In genomic region chr19:51546650-51547396, GRCh38 we compare ENCODE assay signal across 12 cellular contexts. TPM values are rescaled to one million over a fixed set of nuclear protein-coding genes. Genes with fewer than 3 reads are reported as not detected.
DNase-seq lines count a peak whose midpoint lies in the region; ATAC-seq and TF ChIP-seq lines count a peak whose summit lies in the region.
"Had no signal": no experiment of that assay in that cellular context is flagged by ENCODE, and none has a peak within 500 bp of the region (broad histone marks: within the 10 kb centered on the region; RNA-seq: fewer than 3 reads in every experiment).

No MANE protein-coding gene starts in this region.

- no peak overlapping the region for H3K4me3 ChIP-seq in brain microvascular endothelial cell (ENCODE audit: low read depth, low read length)
- H3K4me3 ChIP-seq: SJSA1, vagina had no signal

- H3K9me3 Mint-ChIP-seq in activated T-cell treated with anti-CD3 and anti-CD28 coated beads, Interleukin-2, amount 50 U/mL, for 4 hours, result no peaks in the 10 kb centered on the region
- H3K9me3 Mint-ChIP-seq in stimulated activated memory B cell treated with anti-CD40 and anti-IgM and Interleukin-4, amounts not matched to agents 10 μg/mL and 1 μg/mL and 100 μg/mL, for 72 hours, result no peaks in the 10 kb centered on the region

- H3K27me3 Mint-ChIP-seq in activated T-cell treated with anti-CD3 and anti-CD28 coated beads, Interleukin-2, amount 50 U/mL, for 4 hours (ENCODE audit: low read depth), result peaks cover 61% of the 10 kb centered on the region
- no peaks in the 10 kb centered on the region for H3K27me3 Mint-ChIP-seq in stimulated activated memory B cell treated with anti-CD40 and anti-IgM and Interleukin-4, amounts not matched to agents 10 μg/mL and 1 μg/mL and 100 μg/mL, for 72 hours

- in situ Hi-C loops in brain microvascular endothelial cell (cut with HindIII; ENCODE audit: low pct_ligation_motif_present, low sequenced_read_pairs), result no loop called here

- H3K36me3 Mint-ChIP-seq in activated T-cell treated with anti-CD3 and anti-CD28 coated beads, Interleukin-2, amount 50 U/mL, for 4 hours (ENCODE audit: insufficient read depth), result no peaks in the 10 kb centered on the region
- peaks cover 7% of the 10 kb centered on the region for H3K36me3 Mint-ChIP-seq in stimulated activated memory B cell treated with anti-CD40 and anti-IgM and Interleukin-4, amounts not matched to agents 10 μg/mL and 1 μg/mL and 100 μg/mL, for 72 hours

- H3K4me1 Mint-ChIP-seq in activated T-cell treated with anti-CD3 and anti-CD28 coated beads, Interleukin-2, amount 50 U/mL, for 4 hours (ENCODE audit: low read depth), result peaks cover 16% of the 10 kb centered on the region
- peaks cover 99% of the 10 kb centered on the region for H3K4me1 Mint-ChIP-seq in stimulated activated memory B cell treated with anti-CD40 and anti-IgM and Interleukin-4, amounts not matched to agents 10 μg/mL and 1 μg/mL and 100 μg/mL, for 72 hours

- H3K27ac ChIP-seq in brain microvascular endothelial cell, result peak overlapping the region; percentile 95
- H3K27ac ChIP-seq: neutrophil, SJSA1, vagina had no signal

- no peak overlapping the region for H3K4me3 Mint-ChIP-seq in activated T-cell treated with anti-CD3 and anti-CD28 coated beads, Interleukin-2, amount 50 U/mL, for 4 hours
- peak overlapping the region; percentile 34 for H3K4me3 Mint-ChIP-seq in stimulated activated memory B cell treated with anti-CD40 and anti-IgM and Interleukin-4, amounts not matched to agents 10 μg/mL and 1 μg/mL and 100 μg/mL, for 72 hours

- ATAC-seq in activated T-cell treated with anti-CD3 and anti-CD28 coated beads, Interleukin-2, amount 50 U/mL, for 4 hours, result peak; percentile 46 to 60
- ATAC-seq in stimulated activated memory B cell treated with anti-CD40 and anti-IgM and Interleukin-4, amounts not matched to agents 10 μg/mL and 1 μg/mL and 100 μg/mL, for 72 hours, result peak; percentile 63
- ATAC-seq in GM18861 (IDR thresholded peaks at IDR 0.05; ENCODE audit: unreplicated experiment), result no peak
- ATAC-seq in HG02798 (IDR thresholded peaks at IDR 0.05; ENCODE audit: poor library complexity, unreplicated experiment), result no peak

- H3K27me3 ChIP-seq in brain microvascular endothelial cell (replicated peaks), result no peaks in the 10 kb centered on the region
- H3K27me3 ChIP-seq: vagina had no signal

- no peaks in the 10 kb centered on the region for H3K36me3 ChIP-seq in brain microvascular endothelial cell (replicated peaks)
- H3K36me3 ChIP-seq: neutrophil, SJSA1, vagina had no signal

- no peak for TF ChIP-seq CTCF in brain microvascular endothelial cell (IDR thresholded peaks at IDR 0.05; ENCODE audit: low read depth, low read length, missing control alignments)

- H3K27ac Mint-ChIP-seq in stimulated activated memory B cell treated with anti-CD40 and anti-IgM and Interleukin-4, amounts not matched to agents 10 μg/mL and 1 μg/mL and 100 μg/mL, for 72 hours, result peak overlapping the region; percentile 87

- DNase-seq in activated T-cell treated with anti-CD3 and anti-CD28 coated beads, Interleukin-2, amount 50 U/mL, for 4 hours, result no peak
- DNase-seq in activated T-cell treated with anti-CD3 and anti-CD28 coated beads for 4 hours (no peak), NOMO-1 (lab: John Stamatoyannopoulos, UW; ENCODE audit: unreplicated experiment in 2 of 2) (peak; percentile 91 to 98), brain microvascular endothelial cell (peak; percentile 90), HPDE6-E6E7 (ENCODE audit: extremely low spot score) (no peak)
- DNase-seq: NCI-H187 treated with DMSO at 0.1 percent for 48 hours had no signal

RNA-seq across cellular contexts. Expression of gene SIGLEC6, which starts 15.4 kb away (rescaled TPM):
- under 1 TPM in 1 of 3 donors, not detected in 2; 0.32 TPM for total RNA-seq in activated T-cell treated with anti-CD3 and anti-CD28 coated beads, Interleukin-2, amount 50 U/mL, for 4 hours
- total RNA-seq: SJSA1 had no signal

RNA-seq across cellular contexts. Expression of gene ZNF175, which starts 24.3 kb away (rescaled TPM):
- 1 to 10 TPM; 5.3 to 7.5 (median 6.0) TPM for total RNA-seq in activated T-cell treated with anti-CD3 and anti-CD28 coated beads, Interleukin-2, amount 50 U/mL, for 4 hours

RNA-seq across cellular contexts. Expression of gene SIGLEC12, which starts 45.2 kb away (rescaled TPM):
- 1 to 10 TPM in 1 of 3 donors, under 1 TPM in 1, not detected in 1; 0.51 to 1.3 TPM for total RNA-seq in activated T-cell treated with anti-CD3 and anti-CD28 coated beads, Interleukin-2, amount 50 U/mL, for 4 hours
- total RNA-seq: SJSA1, vagina had no signal

Comparison
In these comparisons a context has a peak if more than half of its experiments do, and no peak if none do; other contexts are left out.
1. ATAC-seq: peak in activated T-cell treated with anti-CD3 and anti-CD28 coated beads, Interleukin-2, amount 50 U/mL, for 4 hours (2 of 2) and stimulated activated memory B cell treated with anti-CD40 and anti-IgM and Interleukin-4, amounts not matched to agents 10 μg/mL and 1 μg/mL and 100 μg/mL, for 72 hours (single experiment); none in GM18861 (single experiment) and HG02798 (single experiment).
2. DNase-seq: peak in NOMO-1 (2 of 2) and brain microvascular endothelial cell (single experiment); none in activated T-cell treated with anti-CD3 and anti-CD28 coated beads, Interleukin-2, amount 50 U/mL, for 4 hours (single experiment), activated T-cell treated with anti-CD3 and anti-CD28 coated beads for 4 hours (single experiment) and HPDE6-E6E7 (single experiment).